28 cellular contexts compared by ENCODE assay signal in the genomic region with DNA sequence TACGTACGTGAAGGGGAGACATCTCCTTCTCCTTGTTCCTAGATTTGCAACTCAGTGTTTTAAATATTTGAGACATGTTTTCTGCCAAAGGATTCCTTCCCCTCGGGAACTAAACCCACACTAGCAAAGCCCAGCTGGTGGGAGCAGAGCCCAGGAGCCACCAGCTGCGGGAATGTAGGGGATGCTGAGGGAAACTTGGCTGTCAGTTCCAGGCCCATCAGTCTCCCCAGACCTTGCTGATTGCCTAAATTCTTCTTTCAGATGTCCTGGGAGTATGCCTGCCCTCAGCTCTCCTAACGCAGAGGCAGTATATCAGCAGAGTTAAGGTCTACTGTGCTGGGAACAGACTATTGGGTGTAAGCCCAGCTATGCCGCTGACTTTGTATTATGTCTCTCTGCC.
"Had no signal": no experiment of that assay in that cellular context is flagged by ENCODE, and none has a peak within 500 bp of the region (broad histone marks: within the 10 kb centered on the region; RNA-seq: fewer than 3 reads in every experiment).

No MANE protein-coding gene starts in this region.

- H3K27ac Mint-ChIP-seq: activated CD4-positive, alpha-beta memory T cell treated with anti-CD3 and anti-CD28 coated beads, Interleukin-2, amount 10 ng/mL, durations not matched to agents 7 days and 5 days; activated CD8-positive, alpha-beta memory T cell treated with anti-CD3 and anti-CD28 coated beads, Interleukin-2, amount 10 ng/mL, durations not matched to agents 7 days and 5 days; activated naive CD4-positive, alpha-beta T cell treated with anti-CD3 and anti-CD28 coated beads, Interleukin-2, amount 10 ng/mL, durations not matched to agents 7 days and 5 days; activated naive CD8-positive, alpha-beta T cell; activated naive CD8-positive, alpha-beta T cell treated with anti-CD3 and anti-CD28 coated beads, Interleukin-2, amount 50 U/mL, for 24 hours had no signal

- H3K36me3 ChIP-seq: cardiac muscle cell, SJCRH30, WERI-Rb-1 had no signal

- H3K27ac ChIP-seq: cardiac muscle cell, SJCRH30, SK-N-MC, WERI-Rb-1 had no signal

- H3K27me3 ChIP-seq: SJCRH30 had no signal

- H3K4me1 ChIP-seq: SJCRH30 had no signal

- ATAC-seq: activated CD8-positive, alpha-beta memory T cell treated with anti-CD3 and anti-CD28 coated beads, Interleukin-2, amount 10 ng/mL, durations not matched to agents 7 days and 5 days; activated naive CD8-positive, alpha-beta T cell treated with anti-CD3 and anti-CD28 coated beads, Interleukin-2, amount 50 U/mL, for 24 hours; Panc1 had no signal

- H3K9me3 Mint-ChIP-seq: activated naive CD4-positive, alpha-beta T cell treated with anti-CD3 and anti-CD28 coated beads, Interleukin-2, amount 10 ng/mL, durations not matched to agents 7 days and 5 days; activated naive CD8-positive, alpha-beta T cell treated with anti-CD3 and anti-CD28 coated beads, Interleukin-2, amount 50 U/mL, for 24 hours had no signal

- H3K4me1 Mint-ChIP-seq: activated CD4-positive, alpha-beta memory T cell treated with anti-CD3 and anti-CD28 coated beads, Interleukin-2, amount 10 ng/mL, durations not matched to agents 7 days and 5 days; activated CD8-positive, alpha-beta memory T cell treated with anti-CD3 and anti-CD28 coated beads, Interleukin-2, amount 10 ng/mL, durations not matched to agents 7 days and 5 days; activated naive CD4-positive, alpha-beta T cell treated with anti-CD3 and anti-CD28 coated beads, Interleukin-2, amount 10 ng/mL, durations not matched to agents 7 days and 5 days; activated naive CD8-positive, alpha-beta T cell treated with anti-CD3 and anti-CD28 coated beads, Interleukin-2, amount 50 U/mL, for 24 hours had no signal

- H3K4me3 Mint-ChIP-seq: activated CD4-positive, alpha-beta memory T cell treated with anti-CD3 and anti-CD28 coated beads, Interleukin-2, amount 10 ng/mL, durations not matched to agents 7 days and 5 days; activated CD8-positive, alpha-beta memory T cell treated with anti-CD3 and anti-CD28 coated beads, Interleukin-2, amount 10 ng/mL, durations not matched to agents 7 days and 5 days; activated naive CD4-positive, alpha-beta T cell treated with anti-CD3 and anti-CD28 coated beads, Interleukin-2, amount 10 ng/mL, durations not matched to agents 7 days and 5 days; activated naive CD8-positive, alpha-beta T cell; activated naive CD8-positive, alpha-beta T cell treated with anti-CD3 and anti-CD28 coated beads, Interleukin-2, amount 50 U/mL, for 24 hours had no signal

- H3K4me3 ChIP-seq: cardiac muscle cell, SJCRH30, SK-N-MC had no signal

- DNase-seq: activated CD4-positive, alpha-beta memory T cell treated with anti-CD3 and anti-CD28 coated beads, Interleukin-2, amount 10 ng/mL, durations not matched to agents 7 days and 5 days; activated CD4-positive, alpha-beta T cell treated with anti-CD3 and anti-CD28 coated beads for 1 hour; activated CD4-positive, alpha-beta T cell treated with anti-CD3 and anti-CD28 coated beads for 48 hours; activated CD4-positive, CD25-positive, alpha-beta regulatory T cell; activated CD8-positive, alpha-beta memory T cell treated with anti-CD3 and anti-CD28 coated beads for 24 hours; activated CD8-positive, alpha-beta memory T cell treated with anti-CD3 and anti-CD28 coated beads, Interleukin-2, amount 10 ng/mL, durations not matched to agents 7 days and 5 days; activated CD8-positive, alpha-beta memory T cell treated with anti-CD3 and anti-CD28 coated beads, Interleukin-2, amount 50 U/mL, for 48 hours; activated effector memory CD4-positive, alpha-beta T cell treated with Interleukin-2 at 50 U/mL for 16 hours; activated naive CD4-positive, alpha-beta T cell treated with anti-CD3 and anti-CD28 coated beads, Interleukin-2, amount 10 ng/mL, durations not matched to agents 7 days and 5 days; activated naive CD8-positive, alpha-beta T cell treated with anti-CD3 and anti-CD28 coated beads, Interleukin-2, amount 50 U/mL, for 24 hours; activated T-cell treated with anti-CD3 and anti-CD28 coated beads, Interleukin-2, amount 50 U/mL, for 48 hours; anterior cingulate cortex; NCI-H1105; NCI-H1417 treated with DMSO at 0.1 percent for 48 hours; NCI-H187 treated with DMSO at 0.1 percent for 48 hours; NCI-H2081; NCI-H2171 treated with DMSO at 0.1 percent for 48 hours; NCI-H2227 treated with DMSO at 0.1 percent for 48 hours; NCI-H446; NCI-H510A treated with DMSO at 0.1 percent for 48 hours; SHP77; SJCRH30; T1000; WERI-Rb-1 had no signal

- H3K36me3 Mint-ChIP-seq: activated CD8-positive, alpha-beta memory T cell treated with anti-CD3 and anti-CD28 coated beads, Interleukin-2, amount 10 ng/mL, durations not matched to agents 7 days and 5 days; activated naive CD4-positive, alpha-beta T cell treated with anti-CD3 and anti-CD28 coated beads, Interleukin-2, amount 10 ng/mL, durations not matched to agents 7 days and 5 days; activated naive CD8-positive, alpha-beta T cell had no signal

- H3K27me3 Mint-ChIP-seq: activated CD4-positive, alpha-beta memory T cell treated with anti-CD3 and anti-CD28 coated beads, Interleukin-2, amount 10 ng/mL, durations not matched to agents 7 days and 5 days; activated CD8-positive, alpha-beta memory T cell treated with anti-CD3 and anti-CD28 coated beads, Interleukin-2, amount 10 ng/mL, durations not matched to agents 7 days and 5 days; activated naive CD4-positive, alpha-beta T cell treated with anti-CD3 and anti-CD28 coated beads, Interleukin-2, amount 10 ng/mL, durations not matched to agents 7 days and 5 days; activated naive CD8-positive, alpha-beta T cell; activated naive CD8-positive, alpha-beta T cell treated with anti-CD3 and anti-CD28 coated beads, Interleukin-2, amount 50 U/mL, for 24 hours had no signal

- H3K9me3 ChIP-seq: SJCRH30 had no signal
